ENCODE assay signal across 9 cellular contexts in the genomic region with DNA sequence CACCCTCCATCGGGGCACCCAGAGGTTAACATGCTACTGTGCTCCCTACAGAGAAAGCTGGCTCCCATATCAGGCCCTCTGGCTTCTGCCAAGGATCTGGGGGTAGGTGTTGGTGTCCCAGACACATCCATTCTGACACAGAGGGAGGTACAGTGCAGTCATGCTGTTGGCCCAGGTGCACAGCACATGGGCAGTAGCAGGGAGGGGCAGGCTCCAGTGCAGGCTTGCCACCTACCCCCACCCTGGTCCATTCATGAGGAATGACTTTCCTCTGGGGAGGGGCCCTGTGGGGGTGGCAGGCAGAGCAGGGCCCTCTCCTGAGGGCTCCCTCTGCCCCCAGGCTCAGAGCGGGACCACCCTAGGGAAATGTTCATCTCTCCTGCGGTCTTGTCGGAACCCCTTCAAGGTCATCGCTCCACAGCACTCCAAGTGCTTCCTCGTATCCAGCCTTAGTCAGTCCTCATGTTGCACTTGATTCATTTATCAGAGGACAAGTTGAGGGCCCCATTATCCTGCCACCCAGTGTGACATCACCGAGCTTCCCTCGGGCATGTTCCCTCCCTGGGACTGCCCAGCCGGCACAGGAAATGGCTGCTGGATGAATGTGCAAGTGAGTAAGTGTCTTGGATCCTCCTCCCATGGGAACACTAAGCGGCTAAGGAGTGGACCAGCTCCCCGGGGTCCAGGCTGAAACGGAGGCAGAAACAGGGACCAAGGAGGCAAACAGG. TPM values are rescaled to one million over a fixed set of nuclear protein-coding genes. Genes with fewer than 3 reads are reported as not detected.
DNase-seq lines count a peak whose midpoint lies in the region; ATAC-seq and TF ChIP-seq lines count a peak whose summit lies in the region.
"Had no signal": no experiment of that assay in that cellular context is flagged by ENCODE, and none has a peak within 500 bp of the region (broad histone marks: within the 10 kb centered on the region; RNA-seq: fewer than 3 reads in every experiment).

No MANE protein-coding gene starts in this region.

- H3K36me3 ChIP-seq in left lung (peaks cover 0 to 34% of the 10 kb centered on the region in 2 donors), uterus (no peaks in the 10 kb centered on the region)

- DNase-seq in activated naive CD8-positive, alpha-beta T cell treated with anti-CD3 and anti-CD28 coated beads, Interleukin-2, amount 50 U/mL, for 24 hours = no peak
- DNase-seq in cardiac fibroblast (ENCODE audit: low read depth in 2 of 2) (peak; percentile 87 to 99), left lung (peak in 1 of 2 donors; percentile 62), uterus (peak; percentile 36 to 55), natural killer cell (no peak)

- H3K36me3 Mint-ChIP-seq in activated naive CD8-positive, alpha-beta T cell = no peaks in the 10 kb centered on the region
- H3K36me3 Mint-ChIP-seq in activated naive CD8-positive, alpha-beta T cell treated with anti-CD3 and anti-CD28 coated beads, Interleukin-2, amount 50 U/mL, for 24 hours (ENCODE audit: low read depth) = peaks cover 11% of the 10 kb centered on the region
- H3K36me3 Mint-ChIP-seq in natural killer cell = no peaks in the 10 kb centered on the region
- H3K36me3 Mint-ChIP-seq: IgD-negative memory B cell had no signal

- intact Hi-C loops in left lung (cut with DNase I) = no loop called here
- intact Hi-C loops in uterus (cut with DNase I; ENCODE audit: low total_unique reads) = no loop called here
- intact Hi-C loops in natural killer cell (cut with micrococcal nuclease) = no loop called here

- no peaks in the 10 kb centered on the region for H3K27me3 Mint-ChIP-seq in activated naive CD8-positive, alpha-beta T cell
- H3K27me3 Mint-ChIP-seq in activated naive CD8-positive, alpha-beta T cell treated with anti-CD3 and anti-CD28 coated beads, Interleukin-2, amount 50 U/mL, for 24 hours = no peaks in the 10 kb centered on the region
- H3K27me3 Mint-ChIP-seq in natural killer cell (ENCODE audit: low read depth in 2 of 2) = no peaks in the 10 kb centered on the region
- H3K27me3 Mint-ChIP-seq: IgD-negative memory B cell had no signal

- H3K27ac ChIP-seq in left lung = peak overlapping the region; percentile 81 to 86
- H3K27ac ChIP-seq in uterus = peak overlapping the region; percentile 33 to 38

- H3K27me3 ChIP-seq in left lung (no peaks in the 10 kb centered on the region), uterus (no peaks in the 10 kb centered on the region)

- H3K4me3 ChIP-seq in cardiac fibroblast (replicated peaks in 1 of 2; ENCODE audit: low read depth in 2 of 2, low read length in 2 of 2) = no peak overlapping the region
- no peak overlapping the region for H3K4me3 ChIP-seq in left lung
- no peak overlapping the region for H3K4me3 ChIP-seq in uterus

- H3K27ac Mint-ChIP-seq in activated naive CD8-positive, alpha-beta T cell = peak overlapping the region; percentile 4
- H3K27ac Mint-ChIP-seq in activated naive CD8-positive, alpha-beta T cell treated with anti-CD3 and anti-CD28 coated beads, Interleukin-2, amount 50 U/mL, for 24 hours = no peak overlapping the region
- H3K27ac Mint-ChIP-seq in natural killer cell = no peak overlapping the region
- H3K27ac Mint-ChIP-seq: IgD-negative memory B cell had no signal

- TF ChIP-seq POLR2A in uterus (IDR thresholded peaks at IDR 0.05) = no peak

- TF ChIP-seq CTCF in cardiac fibroblast (IDR thresholded peaks at IDR 0.05; ENCODE audit: low read depth, low read length) = no peak
- no peak for TF ChIP-seq CTCF in left lung (IDR thresholded peaks at IDR 0.05)
- no peak for TF ChIP-seq CTCF in uterus (IDR thresholded peaks at IDR 0.05)
- no peak for TF ChIP-seq CTCF in natural killer cell (IDR thresholded peaks at IDR 0.05)

- H3K4me1 ChIP-seq in left lung (peaks cover 26 to 53% of the 10 kb centered on the region in 2 donors), uterus (peaks cover 0 to 1% of the 10 kb centered on the region in 2 donors)

- H3K9me3 Mint-ChIP-seq in activated naive CD8-positive, alpha-beta T cell (ENCODE audit: low read depth) = no peaks in the 10 kb centered on the region
- no peaks in the 10 kb centered on the region for H3K9me3 Mint-ChIP-seq in activated naive CD8-positive, alpha-beta T cell treated with anti-CD3 and anti-CD28 coated beads, Interleukin-2, amount 50 U/mL, for 24 hours
- H3K9me3 Mint-ChIP-seq in natural killer cell = no peaks in the 10 kb centered on the region
- H3K9me3 Mint-ChIP-seq: IgD-negative memory B cell had no signal

- H3K4me3 Mint-ChIP-seq in activated naive CD8-positive, alpha-beta T cell = no peak overlapping the region
- no peak overlapping the region for H3K4me3 Mint-ChIP-seq in activated naive CD8-positive, alpha-beta T cell treated with anti-CD3 and anti-CD28 coated beads, Interleukin-2, amount 50 U/mL, for 24 hours
- no peak overlapping the region for H3K4me3 Mint-ChIP-seq in natural killer cell
- H3K4me3 Mint-ChIP-seq: IgD-negative memory B cell had no signal

- peaks cover 30% of the 10 kb centered on the region for H3K4me1 Mint-ChIP-seq in activated naive CD8-positive, alpha-beta T cell (ENCODE audit: low read depth)
- H3K4me1 Mint-ChIP-seq in activated naive CD8-positive, alpha-beta T cell treated with anti-CD3 and anti-CD28 coated beads, Interleukin-2, amount 50 U/mL, for 24 hours = peaks cover 12% of the 10 kb centered on the region
- peaks cover 5 to 22% of the 10 kb centered on the region in 2 donors for H3K4me1 Mint-ChIP-seq in natural killer cell

- no peak for ATAC-seq in activated naive CD8-positive, alpha-beta T cell treated with anti-CD3 and anti-CD28 coated beads, Interleukin-2, amount 50 U/mL, for 24 hours
- ATAC-seq in left lung (peak; percentile 69), GM18858 (IDR thresholded peaks at IDR 0.05; ENCODE audit: unreplicated experiment) (no peak), natural killer cell (no peak), GM21526 (IDR thresholded peaks at IDR 0.05; ENCODE audit: low FRiP score, unreplicated experiment) (no peak)

- H3K9me3 ChIP-seq in left lung (no peaks in the 10 kb centered on the region), uterus (no peaks in the 10 kb centered on the region)

RNA-seq across cellular contexts. Expression of gene DUSP7, which starts 10.0 kb away (rescaled TPM):
- total RNA-seq in left lung (10 to 100 TPM; 35.9 to 38.3 TPM), uterus (10 to 100 TPM in 3 of 4 donors, 1 to 10 TPM in 1; 5.6 to 39.1 (median 12.3) TPM), natural killer cell (10 to 100 TPM in 2 of 3 donors, 1 to 10 TPM in 1; 8.7 to 17.4 (median 11.6) TPM)

RNA-seq across cellular contexts. Expression of gene RPL29, which starts 50.7 kb away (rescaled TPM):
- total RNA-seq in left lung (100 to 1,000 TPM; 854 to 981 TPM), uterus (1,000 to 10,000 TPM in 3 of 4 donors, 100 to 1,000 TPM in 1; 696 to 2,362 (median 1,238) TPM), natural killer cell (100 to 1,000 TPM; 486 to 819 (median 797) TPM)

Comparison
In these comparisons a context has a peak if more than half of its experiments do, and no peak if none do; other contexts are left out.
1. DNase-seq: peak in cardiac fibroblast (2 of 2) and uterus (2 of 2); none in activated naive CD8-positive, alpha-beta T cell treated with anti-CD3 and anti-CD28 coated beads, Interleukin-2, amount 50 U/mL, for 24 hours (single experiment) and natural killer cell (single experiment).